ENCODE assay signal across 24 cellular contexts in the genomic region with DNA sequence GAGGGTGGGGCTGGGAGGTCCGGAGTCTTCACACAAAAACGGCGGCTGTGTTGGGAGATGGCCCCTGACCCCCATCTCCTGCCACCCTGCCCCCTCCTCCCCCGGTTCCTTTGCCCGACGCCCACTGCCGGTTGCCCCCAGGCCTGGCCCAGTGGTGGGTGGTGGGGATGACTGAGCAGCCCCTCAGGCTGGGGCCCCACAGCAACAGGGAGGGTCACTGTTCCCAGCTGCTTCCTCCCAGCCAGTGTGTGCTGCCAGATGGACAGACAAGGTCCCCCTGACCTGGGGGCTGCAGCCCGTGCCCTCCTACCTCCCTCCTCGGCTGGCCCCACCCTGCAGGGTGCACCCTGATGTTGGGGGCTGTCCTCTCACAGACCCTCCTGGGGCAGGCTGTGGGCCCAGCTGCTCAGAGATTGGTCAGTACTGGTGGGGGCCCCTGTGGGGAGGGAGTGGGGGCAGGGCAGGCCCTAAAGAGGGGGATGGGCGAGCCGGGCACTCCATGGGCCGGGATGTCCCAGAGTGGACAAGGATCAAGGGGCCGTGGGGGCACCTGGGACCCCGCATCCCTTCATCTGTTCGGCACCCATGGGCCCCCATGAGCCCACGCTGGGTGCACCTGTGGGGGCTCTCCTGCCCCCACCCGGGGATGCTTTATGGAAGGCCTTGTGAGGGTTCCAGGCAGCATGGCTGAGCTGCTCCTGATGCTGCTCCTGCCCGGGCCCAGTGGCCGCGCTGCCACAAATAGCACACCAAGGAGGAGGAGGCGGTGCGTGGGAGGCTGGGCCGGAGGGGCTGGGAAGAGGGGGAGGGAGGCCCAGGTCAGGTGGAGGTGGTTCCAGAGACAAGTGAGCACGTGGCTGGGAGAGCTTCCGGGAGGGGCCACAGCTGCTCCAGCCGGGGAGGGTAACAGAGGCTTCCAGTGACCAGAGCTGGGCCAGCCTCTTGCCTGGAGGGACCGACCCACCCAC. TPM values are rescaled to one million over a fixed set of nuclear protein-coding genes. Genes with fewer than 3 reads are reported as not detected.
DNase-seq lines count a peak whose midpoint lies in the region; FAIRE-seq and TF ChIP-seq lines count a peak whose summit lies in the region.
"Had no signal": no experiment of that assay in that cellular context is flagged by ENCODE, and none has a peak within 500 bp of the region (broad histone marks: within the 10 kb centered on the region; RNA-seq: fewer than 3 reads in every experiment).

No MANE protein-coding gene starts in this region.

- peak; percentile 34 for DNase-seq in NCI-H2227 (lab: John Stamatoyannopoulos, UW; ENCODE audit: unreplicated experiment)
- DNase-seq in NCI-H2227 treated with DMSO at 0.1 percent for 48 hours (lab: John Stamatoyannopoulos, UW) = no peak
- DNase-seq in hepatocyte (ENCODE audit: low spot score) = peak; percentile 75
- DNase-seq in vagina (ENCODE audit: extremely low spot score in 2 of 2) = no peak
- DNase-seq in NCI-H2107 treated with DMSO at 0.1 percent for 48 hours (lab: John Stamatoyannopoulos, UW; ENCODE audit: unreplicated experiment) = no peak
- no peak for DNase-seq in NCI-H345 (lab: John Stamatoyannopoulos, UW)
- DNase-seq in small intestine = no peak
- DNase-seq: activated CD4-positive, alpha-beta memory T cell treated with anti-CD3 and anti-CD28 coated beads for 36 hours; activated naive CD8-positive, alpha-beta T cell treated with anti-CD3 and anti-CD28 coated beads for 36 hours; activated T-cell treated with anti-CD3 and anti-CD28 coated beads, Interleukin-2, amount 50 U/mL, for 24 hours; brain microvascular endothelial cell; CD4-positive, CD25-positive, alpha-beta regulatory T cell; erythroblast; IMR-90; lower lobe of right lung; MM.1S; naive thymus-derived CD4-positive, alpha-beta T cell; NCI-H2081 had no signal

- TF ChIP-seq CTCF in VCaP (conservative IDR thresholded peaks at IDR 0.05) (no peak), hepatocyte (IDR thresholded peaks at IDR 0.05; ENCODE audit: poor library complexity) (no peak), vagina (IDR thresholded peaks at IDR 0.05) (no peak)

- no peak for TF ChIP-seq POLR2A in vagina (IDR thresholded peaks at IDR 0.05)

- no peak for FAIRE-seq in small intestine (lab: Jason Lieb, UNC)

- no peaks in the 10 kb centered on the region for H4K20me1 ChIP-seq in hepatocyte (ENCODE audit: insufficient read depth, poor library complexity, severe bottlenecking)

- H3K9me3 ChIP-seq in hepatocyte (ENCODE audit: low read depth) (no peaks in the 10 kb centered on the region), vagina (no peaks in the 10 kb centered on the region), small intestine (ENCODE audit: control insufficient read depth, low read depth) (no peaks in the 10 kb centered on the region)
- H3K9me3 ChIP-seq: lower lobe of right lung had no signal

- no peaks in the 10 kb centered on the region for H3K36me3 ChIP-seq in hepatocyte (replicated peaks; ENCODE audit: insufficient read depth, low read depth)
- no peaks in the 10 kb centered on the region for H3K36me3 ChIP-seq in vagina
- H3K36me3 ChIP-seq in small intestine (ENCODE audit: control insufficient read depth in 2 of 2, insufficient read depth in 2 of 2, low read length in 2 of 2) = no peaks in the 10 kb centered on the region
- H3K36me3 ChIP-seq: brain microvascular endothelial cell, lower lobe of right lung had no signal

- H3K4me3 ChIP-seq in hepatocyte (no peak overlapping the region), vagina (peak overlapping the region; percentile 33 to 34), small intestine (ENCODE audit: low read depth in 1 of 2, low read length in 2 of 2) (peak overlapping the region in 1 of 2 donors; percentile 70)
- H3K4me3 ChIP-seq: lower lobe of right lung had no signal

- H2AFZ ChIP-seq in hepatocyte = no peak overlapping the region

- H3K27me3 ChIP-seq in hepatocyte = no peaks in the 10 kb centered on the region
- no peaks in the 10 kb centered on the region for H3K27me3 ChIP-seq in vagina
- peaks cover 4 to 5% of the 10 kb centered on the region in 2 donors for H3K27me3 ChIP-seq in small intestine (ENCODE audit: control insufficient read depth in 2 of 2, insufficient read depth in 2 of 2, low read length in 2 of 2)

- peak overlapping the region; percentile 78 for H3K4me2 ChIP-seq in hepatocyte

- H3K79me2 ChIP-seq in hepatocyte = no peaks in the 10 kb centered on the region

- no peaks in the 10 kb centered on the region for H3K9me2 ChIP-seq in hepatocyte (replicated peaks; ENCODE audit: insufficient read depth)

- intact Hi-C loops in vagina (cut with DNase I) = loop anchor here (1.0 kb wide), 1 partner anchor 319 kb away; no protein-coding TSS in a partner anchor

- peaks cover 27% of the 10 kb centered on the region for H3K4me1 ChIP-seq in hepatocyte (ENCODE audit: insufficient read depth)
- peaks cover 25% of the 10 kb centered on the region for H3K4me1 ChIP-seq in vagina
- H3K4me1 ChIP-seq in small intestine (ENCODE audit: control insufficient read depth in 2 of 2, insufficient read depth in 1 of 2, low read depth in 1 of 2, low read length in 1 of 2) = no peaks in the 10 kb centered on the region

- H3K27ac ChIP-seq in VCaP (peak overlapping the region; percentile 98), hepatocyte (peak overlapping the region; percentile 96), vagina (no peak overlapping the region), small intestine (ENCODE audit: low read depth in 1 of 2, low read length in 1 of 2) (peak overlapping the region in 1 of 2 donors; percentile 89)
- H3K27ac ChIP-seq: brain microvascular endothelial cell, lower lobe of right lung had no signal

- 63% methylated on average over 16 of the region's 27 CpGs for WGBS in hepatocyte (ENCODE audit: low lambda C conversion rate, missing lambda C conversion rate)
- WGBS in small intestine, 3 donors = 22 to 33% (median 30%) methylated on average over 24 to 27 of the region's 27 CpGs

RNA-seq across cellular contexts. Expression of a gene that starts 5.1 kb away (rescaled TPM):
- total RNA-seq in hepatocyte (not detected in 2 replicates), vagina (not detected)
- polyA plus RNA-seq in hepatocyte (0.10 TPM in 1 of 2 replicates, not detected in the other), small intestine (not detected)
- total RNA-seq: A673; activated CD4-positive, alpha-beta memory T cell treated with anti-CD3 and anti-CD28 coated beads for 36 hours; activated naive CD8-positive, alpha-beta T cell treated with anti-CD3 and anti-CD28 coated beads for 36 hours; CD4-positive, CD25-positive, alpha-beta regulatory T cell; dermis microvascular lymphatic vessel endothelial cell; glomerular endothelial cell; IMR-90; lower lobe of right lung; naive thymus-derived CD4-positive, alpha-beta T cell; posterior vena cava had no signal
- polyA plus RNA-seq: CD4-positive, CD25-positive, alpha-beta regulatory T cell; IMR-90; naive thymus-derived CD4-positive, alpha-beta T cell had no signal

RNA-seq across cellular contexts. Expression of a gene that starts 18.4 kb away (rescaled TPM):
- total RNA-seq in hepatocyte = 0.77 TPM in 1 of 2 replicates, not detected in the other
- polyA plus RNA-seq in hepatocyte = 1.3 TPM in 1 of 2 replicates, not detected in the other
- 0.98 TPM for total RNA-seq in vagina
- under 1 TPM in 1 of 3 donors, not detected in 2; 0.24 TPM for polyA plus RNA-seq in small intestine
- total RNA-seq: A673; activated CD4-positive, alpha-beta memory T cell treated with anti-CD3 and anti-CD28 coated beads for 36 hours; activated naive CD8-positive, alpha-beta T cell treated with anti-CD3 and anti-CD28 coated beads for 36 hours; CD4-positive, CD25-positive, alpha-beta regulatory T cell; glomerular endothelial cell; IMR-90; lower lobe of right lung; naive thymus-derived CD4-positive, alpha-beta T cell; posterior vena cava had no signal
- polyA plus RNA-seq: CD4-positive, CD25-positive, alpha-beta regulatory T cell; IMR-90; naive thymus-derived CD4-positive, alpha-beta T cell; thymus had no signal

Comparison
In these comparisons a context has a peak if more than half of its experiments do, and no peak if none do; other contexts are left out.
1. DNase-seq: peak in NCI-H2227 (single experiment) and hepatocyte (single experiment); none in NCI-H2227 treated with DMSO at 0.1 percent for 48 hours (single experiment), vagina (0 of 2), NCI-H2107 treated with DMSO at 0.1 percent for 48 hours (single experiment), NCI-H345 (single experiment) and small intestine (single experiment).